In genomic region chr19:32674153-32674958, GRCh38 we compare ENCODE assay signal across 9 cellular contexts. TPM values are rescaled to one million over a fixed set of nuclear protein-coding genes. Genes with fewer than 3 reads are reported as not detected.
A peak's percentile ranks its signal among the peaks of the same experiment; 100 is the strongest.
DNase-seq lines count a peak whose midpoint lies in the region; ATAC-seq and TF ChIP-seq lines count a peak whose summit lies in the region.
"Had no signal": no experiment of that assay in that cellular context is flagged by ENCODE, and none has a peak within 500 bp of the region (broad histone marks: within the 10 kb centered on the region; RNA-seq: fewer than 3 reads in every experiment).

No MANE protein-coding gene starts in this region.

- no peaks in the 10 kb centered on the region for H3K36me3 ChIP-seq in CD8-positive, alpha-beta T cell (ENCODE audit: insufficient read depth, low read length)
- H3K36me3 ChIP-seq in stomach = no peaks in the 10 kb centered on the region

- H3K27ac ChIP-seq in CD8-positive, alpha-beta T cell (ENCODE audit: low read depth, low read length) = peak overlapping the region; percentile 70
- peak overlapping the region; percentile 86 to 95 (median 92) for H3K27ac ChIP-seq in stomach

- ATAC-seq in CD8-positive, alpha-beta T cell = no peak
- ATAC-seq in HG02840 (IDR thresholded peaks at IDR 0.05; ENCODE audit: low FRiP score, unreplicated experiment) = peak; percentile 14

- CTCF ChIA-PET in CD8-positive, alpha-beta T cell (lab: Charles Lee) = interaction anchor here (1.3 kb wide), 1 partner anchor 301 kb away, joined by 3 read pairs; no protein-coding TSS in a partner anchor

- no peaks in the 10 kb centered on the region for H3K9me3 Mint-ChIP-seq in CD8-positive, alpha-beta T cell
- no peaks in the 10 kb centered on the region for H3K9me3 Mint-ChIP-seq in activated T-helper 1 cell treated with anti-CD3 and anti-CD28 coated beads, Interleukin-12 subunit alpha, Interleukin-12 subunit beta, Interleukin-2, Interleukin-4 antibody, amounts not matched to agents 30 ng/mL and 10 ng/mL and 1 ng/mL, durations not matched to agents 14 hours and 24 hours and 36 hours

- H3K4me1 Mint-ChIP-seq in CD8-positive, alpha-beta T cell (ENCODE audit: low read depth) = peaks cover 52% of the 10 kb centered on the region
- peaks cover 36% of the 10 kb centered on the region for H3K4me1 Mint-ChIP-seq in activated T-helper 1 cell treated with anti-CD3 and anti-CD28 coated beads, Interleukin-12 subunit alpha, Interleukin-12 subunit beta, Interleukin-2, Interleukin-4 antibody, amounts not matched to agents 30 ng/mL and 10 ng/mL and 1 ng/mL, durations not matched to agents 14 hours and 24 hours and 36 hours (ENCODE audit: low read depth)

- intact Hi-C loops in CD8-positive, alpha-beta T cell (cut with DNase I, micrococcal nuclease) = loop anchor here (2.0 to 10.0 kb wide), 4 partner anchors 72 to 330 kb away; partner anchors contain the start of genes ZNF507 (in 2 of the 2), DPY19L3 (in 1 of the 2) and FAAP24 (in 1 of the 2)
- intact Hi-C loops in activated T-helper 1 cell treated with anti-CD3 and anti-CD28 coated beads, Interleukin-12 subunit alpha, Interleukin-12 subunit beta, Interleukin-2, Interleukin-4 antibody, amounts not matched to agents 30 ng/mL and 10 ng/mL and 1 ng/mL, durations not matched to agents 14 hours and 24 hours and 36 hours (cut with micrococcal nuclease) = loop anchor here (2.0 kb wide), 5 partner anchors 76 to 502 kb away; partner anchors contain the start of genes DPY19L3, GPATCH1 and PDCD5
- intact Hi-C loops in stomach (cut with DNase I; ENCODE audit: low total_unique reads) = no loop called here

- peak overlapping the region; percentile 99 for H3K4me3 ChIP-seq in CD8-positive, alpha-beta T cell (ENCODE audit: low read depth, low read length)
- H3K4me3 ChIP-seq in iPS-18c (ENCODE audit: insufficient read depth, low read depth, low read length) = peak overlapping the region; percentile 80
- peak overlapping the region; percentile 92 to 100 (median 98) for H3K4me3 ChIP-seq in stomach

- no peaks in the 10 kb centered on the region for H3K9me3 ChIP-seq in CD8-positive, alpha-beta T cell (ENCODE audit: low read length)
- peaks cover 5% of the 10 kb centered on the region for H3K9me3 ChIP-seq in iPS-18c (ENCODE audit: control insufficient read depth, insufficient read depth, low read length)
- no peaks in the 10 kb centered on the region for H3K9me3 ChIP-seq in stomach

- TF ChIP-seq POLR2A in stomach (IDR thresholded peaks at IDR 0.05) = no peak

- peaks cover 39% of the 10 kb centered on the region for H3K4me1 ChIP-seq in CD8-positive, alpha-beta T cell (ENCODE audit: insufficient read depth, low read length)
- peaks cover 39 to 66% (median 52%) of the 10 kb centered on the region in 4 donors for H3K4me1 ChIP-seq in stomach

- peaks cover 11% of the 10 kb centered on the region for H3K27me3 Mint-ChIP-seq in CD8-positive, alpha-beta T cell (ENCODE audit: low read depth)
- H3K27me3 Mint-ChIP-seq in activated T-helper 1 cell treated with anti-CD3 and anti-CD28 coated beads, Interleukin-12 subunit alpha, Interleukin-12 subunit beta, Interleukin-2, Interleukin-4 antibody, amounts not matched to agents 30 ng/mL and 10 ng/mL and 1 ng/mL, durations not matched to agents 14 hours and 24 hours and 36 hours (ENCODE audit: insufficient read depth) = peaks cover 29% of the 10 kb centered on the region

- POLR2A ChIA-PET in CD8-positive, alpha-beta T cell (lab: Charles Lee) = interaction anchor here (1.0 to 3.9 kb wide), 4 partner anchors 17 to 269 kb away, joined by 3 to 25 read pairs (median 6); partner anchors contain the start of genes DPY19L3, NUDT19 and PDCD5

- TF ChIP-seq EP300 in stomach (IDR thresholded peaks at IDR 0.05) = no peak

- peak in 1 of 7 experiments; percentile 10 for DNase-seq in CD8-positive, alpha-beta T cell
- no peak for DNase-seq in activated T-helper 1 cell treated with anti-CD3 and anti-CD28 coated beads, Interleukin-12 subunit alpha, Interleukin-12 subunit beta, Interleukin-2, Interleukin-4 antibody, amounts not matched to agents 30 ng/mL and 10 ng/mL and 1 ng/mL, durations not matched to agents 14 hours and 24 hours and 36 hours (ENCODE audit: low spot score)
- no peak for DNase-seq in stomach
- no peak for DNase-seq in stimulated activated CD4-positive, alpha-beta T cell treated with anti-CD3 and anti-CD28 coated beads, Interleukin-4, amount 100 ng/mL, for 1 hour
- no peak for DNase-seq in stimulated activated CD4-positive, alpha-beta T cell treated with anti-CD3 and anti-CD28 coated beads, Interleukin-4, amount 100 ng/mL, for 4 hours
- DNase-seq in effector CD4-positive, alpha-beta T cell = no peak

- WGBS in stomach, 5 donors = 1 to 4% (median 1%) methylated on average over 22 to 71 of the region's 71 CpGs

- peaks cover 9% of the 10 kb centered on the region for H3K36me3 Mint-ChIP-seq in CD8-positive, alpha-beta T cell
- no peaks in the 10 kb centered on the region for H3K36me3 Mint-ChIP-seq in activated T-helper 1 cell treated with anti-CD3 and anti-CD28 coated beads, Interleukin-12 subunit alpha, Interleukin-12 subunit beta, Interleukin-2, Interleukin-4 antibody, amounts not matched to agents 30 ng/mL and 10 ng/mL and 1 ng/mL, durations not matched to agents 14 hours and 24 hours and 36 hours (ENCODE audit: low read depth)

- no peak for TF ChIP-seq CTCF in CD8-positive, alpha-beta T cell (IDR thresholded peaks at IDR 0.05)
- TF ChIP-seq CTCF in stomach (IDR thresholded peaks at IDR 0.05) = no peak

- H3K27me3 ChIP-seq in CD8-positive, alpha-beta T cell (ENCODE audit: insufficient read depth, low read length) = peaks cover 6% of the 10 kb centered on the region
- H3K27me3 ChIP-seq in stomach = peaks cover 0 to 27% (median 19%) of the 10 kb centered on the region in 3 donors

- peak overlapping the region; percentile 94 for H3K4me3 Mint-ChIP-seq in CD8-positive, alpha-beta T cell
- peak overlapping the region; percentile 89 for H3K4me3 Mint-ChIP-seq in activated T-helper 1 cell treated with anti-CD3 and anti-CD28 coated beads, Interleukin-12 subunit alpha, Interleukin-12 subunit beta, Interleukin-2, Interleukin-4 antibody, amounts not matched to agents 30 ng/mL and 10 ng/mL and 1 ng/mL, durations not matched to agents 14 hours and 24 hours and 36 hours

- peak overlapping the region; percentile 66 for H3K27ac Mint-ChIP-seq in CD8-positive, alpha-beta T cell
- H3K27ac Mint-ChIP-seq in activated T-helper 1 cell treated with anti-CD3 and anti-CD28 coated beads, Interleukin-12 subunit alpha, Interleukin-12 subunit beta, Interleukin-2, Interleukin-4 antibody, amounts not matched to agents 30 ng/mL and 10 ng/mL and 1 ng/mL, durations not matched to agents 14 hours and 24 hours and 36 hours = peak overlapping the region; percentile 89

RNA-seq across cellular contexts. Expression of gene ANKRD27, which starts 0.6 kb away (rescaled TPM):
- total RNA-seq in CD8-positive, alpha-beta T cell = 10 to 100 TPM; 15.2 to 16.0 TPM
- 28.2 and 28.7 TPM in 2 replicates for total RNA-seq in activated T-helper 1 cell treated with anti-CD3 and anti-CD28 coated beads, Interleukin-12 subunit alpha, Interleukin-12 subunit beta, Interleukin-2, Interleukin-4 antibody, amounts not matched to agents 30 ng/mL and 10 ng/mL and 1 ng/mL, durations not matched to agents 14 hours and 24 hours and 36 hours
- 10 to 100 TPM; 19.8 to 61.7 (median 33.3) TPM for total RNA-seq in stomach
- polyA plus RNA-seq in stomach = 10 to 100 TPM in 2 of 3 donors, 1 to 10 TPM in 1; 8.8 to 14.1 (median 10.5) TPM

RNA-seq across cellular contexts. Expression of gene RGS9BP, which starts 1.3 kb away (rescaled TPM):
- total RNA-seq in CD8-positive, alpha-beta T cell = under 1 TPM; 0.16 to 0.31 TPM
- 0.17 TPM in 1 of 2 replicates, not detected in the other for total RNA-seq in activated T-helper 1 cell treated with anti-CD3 and anti-CD28 coated beads, Interleukin-12 subunit alpha, Interleukin-12 subunit beta, Interleukin-2, Interleukin-4 antibody, amounts not matched to agents 30 ng/mL and 10 ng/mL and 1 ng/mL, durations not matched to agents 14 hours and 24 hours and 36 hours
- 1 to 10 TPM in 1 of 5 donors, under 1 TPM in 1, not detected in 3; 0.73 to 1.2 TPM for total RNA-seq in stomach
- under 1 TPM; 0.15 to 0.19 (median 0.18) TPM for polyA plus RNA-seq in stomach
- total RNA-seq: T-helper 1 cell treated with Interleukin-12 subunit alpha and Interleukin-12 subunit beta and Interleukin-4 antibody, amounts not matched to agents 30 ng/mL and 1 ng/mL, for 36 hours had no signal

RNA-seq across cellular contexts. Expression of gene NUDT19, which starts 17.3 kb away (rescaled TPM):
- 10 to 100 TPM; 15.3 to 18.0 TPM for total RNA-seq in CD8-positive, alpha-beta T cell
- total RNA-seq in activated T-helper 1 cell treated with anti-CD3 and anti-CD28 coated beads, Interleukin-12 subunit alpha, Interleukin-12 subunit beta, Interleukin-2, Interleukin-4 antibody, amounts not matched to agents 30 ng/mL and 10 ng/mL and 1 ng/mL, durations not matched to agents 14 hours and 24 hours and 36 hours = 24.4 and 26.2 TPM in 2 replicates
- 10 to 100 TPM in 2 of 5 donors, 1 to 10 TPM in 2, not detected in 1; 2.0 to 19.2 (median 9.3) TPM for total RNA-seq in stomach
- polyA plus RNA-seq in stomach = 1 to 10 TPM; 6.9 to 8.8 (median 7.8) TPM

RNA-seq across cellular contexts. Expression of gene TDRD12, which starts 45.2 kb away (rescaled TPM):
- total RNA-seq in CD8-positive, alpha-beta T cell = under 1 TPM; 0.14 to 0.22 TPM
- total RNA-seq in activated T-helper 1 cell treated with anti-CD3 and anti-CD28 coated beads, Interleukin-12 subunit alpha, Interleukin-12 subunit beta, Interleukin-2, Interleukin-4 antibody, amounts not matched to agents 30 ng/mL and 10 ng/mL and 1 ng/mL, durations not matched to agents 14 hours and 24 hours and 36 hours = 0.18 and 0.20 TPM in 2 replicates
- total RNA-seq in stomach = under 1 TPM in 1 of 5 donors, not detected in 4; 0.73 TPM
- under 1 TPM in 1 of 3 donors, not detected in 2; 0.03 TPM for polyA plus RNA-seq in stomach
